ENCODE assay signal across 12 cellular contexts in the genomic region with DNA sequence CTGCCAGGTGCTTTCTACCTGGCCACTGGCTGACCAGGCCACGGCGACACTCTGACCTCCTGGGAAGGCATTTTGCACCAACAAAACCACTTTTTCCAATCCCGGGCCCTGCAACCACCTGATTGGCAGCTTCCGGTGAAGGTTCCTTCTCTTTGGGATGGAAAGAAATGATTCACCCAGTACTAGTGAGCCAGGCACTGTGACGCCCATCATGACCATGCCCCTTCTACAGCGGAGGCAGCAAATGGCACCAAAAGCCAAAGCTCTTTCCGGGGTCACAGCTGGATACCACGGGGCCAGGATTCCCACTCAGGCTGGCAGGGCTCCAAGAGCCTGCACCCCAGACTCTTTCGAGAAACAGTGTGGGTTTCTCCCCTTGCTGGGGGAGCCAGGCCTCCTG. TPM values are rescaled to one million over a fixed set of nuclear protein-coding genes. Genes with fewer than 3 reads are reported as not detected.
A peak's percentile ranks its signal among the peaks of the same experiment; 100 is the strongest.
DNase-seq lines count a peak whose midpoint lies in the region; ATAC-seq and TF ChIP-seq lines count a peak whose summit lies in the region.
"Had no signal": no experiment of that assay in that cellular context is flagged by ENCODE, and none has a peak within 500 bp of the region (broad histone marks: within the 10 kb centered on the region; RNA-seq: fewer than 3 reads in every experiment).

No MANE protein-coding gene starts in this region.

- H3K4me1 ChIP-seq in suprapubic skin, result peaks cover 76% of the 10 kb centered on the region
- peaks cover 0 to 33% of the 10 kb centered on the region in 2 donors for H3K4me1 ChIP-seq in adrenal gland (replicated peaks in 1 of 2)

- WGBS in suprapubic skin, result 70% methylated on average over 9 of the region's 9 CpGs
- WGBS in adrenal gland, 4 donors, result 79 to 83% (median 83%) methylated on average over 8 to 9 of the region's 9 CpGs

- H3K4me1 Mint-ChIP-seq in activated naive CD4-positive, alpha-beta T cell treated with anti-CD3 and anti-CD28 coated beads, Interleukin-2, amount 50 U/mL, for 24 hours, result peaks cover 54% of the 10 kb centered on the region

- intact Hi-C loops in adrenal gland (cut with DNase I), result loop anchor here in 1 of 2 donors (5.0 kb wide), 1 partner anchor 81 kb away; no protein-coding TSS in a partner anchor

- peaks cover 3% of the 10 kb centered on the region for H3K36me3 Mint-ChIP-seq in activated naive CD4-positive, alpha-beta T cell treated with anti-CD3 and anti-CD28 coated beads, Interleukin-2, amount 50 U/mL, for 24 hours
- H3K36me3 Mint-ChIP-seq in activated naive CD4-positive, alpha-beta T cell treated with anti-CD3 and anti-CD28 coated beads, Interleukin-2, amount 50 U/mL, for 72 hours, result peaks cover 15 to 21% of the 10 kb centered on the region in 2 donors

- no peaks in the 10 kb centered on the region for H3K9me3 Mint-ChIP-seq in activated naive CD4-positive, alpha-beta T cell treated with anti-CD3 and anti-CD28 coated beads, Interleukin-2, amount 50 U/mL, for 24 hours
- H3K9me3 Mint-ChIP-seq in activated naive CD4-positive, alpha-beta T cell treated with anti-CD3 and anti-CD28 coated beads, Interleukin-2, amount 50 U/mL, for 72 hours, result no peaks in the 10 kb centered on the region
- H3K9me3 Mint-ChIP-seq: H9 had no signal

- TF ChIP-seq CTCF in suprapubic skin (IDR thresholded peaks at IDR 0.05) (no peak), GM13977 (IDR thresholded peaks at IDR 0.05; ENCODE audit: extremely low read depth, insufficient read depth, missing control alignments) (no peak), adrenal gland (IDR thresholded peaks at IDR 0.05) (no peak)

- H3K27ac ChIP-seq in suprapubic skin (peak overlapping the region; percentile 84), adrenal gland (peak overlapping the region in 2 of 5 donors; percentile 83 to 91)

- ATAC-seq in activated naive CD4-positive, alpha-beta T cell treated with anti-CD3 and anti-CD28 coated beads, Interleukin-2, amount 50 U/mL, for 72 hours, result no peak
- no peak for ATAC-seq in HG02759 (IDR thresholded peaks at IDR 0.05; ENCODE audit: unreplicated experiment)

- H3K27me3 ChIP-seq in suprapubic skin (no peaks in the 10 kb centered on the region), adrenal gland (no peaks in the 10 kb centered on the region)

- H3K4me3 ChIP-seq in suprapubic skin (no peak overlapping the region), adrenal gland (no peak overlapping the region)

- H3K4me3 Mint-ChIP-seq in activated naive CD4-positive, alpha-beta T cell treated with anti-CD3 and anti-CD28 coated beads, Interleukin-2, amount 50 U/mL, for 24 hours, result peak overlapping the region; percentile 42

- TF ChIP-seq POLR2A in suprapubic skin (IDR thresholded peaks at IDR 0.05) (no peak), adrenal gland (IDR thresholded peaks at IDR 0.05) (no peak)

- H3K9me3 ChIP-seq in suprapubic skin (no peaks in the 10 kb centered on the region), adrenal gland (replicated peaks in 1 of 3) (no peaks in the 10 kb centered on the region)

- TF ChIP-seq EP300 in suprapubic skin (IDR thresholded peaks at IDR 0.05), result no peak

- H3K36me3 ChIP-seq in suprapubic skin (peaks cover 6% of the 10 kb centered on the region), adrenal gland (replicated peaks in 1 of 2) (no peaks in the 10 kb centered on the region)

- peak overlapping the region; percentile 82 for H3K27ac Mint-ChIP-seq in activated naive CD4-positive, alpha-beta T cell treated with anti-CD3 and anti-CD28 coated beads, Interleukin-2, amount 50 U/mL, for 24 hours
- H3K27ac Mint-ChIP-seq in activated naive CD4-positive, alpha-beta T cell treated with anti-CD3 and anti-CD28 coated beads, Interleukin-2, amount 50 U/mL, for 72 hours, result peak overlapping the region; percentile 100

- no peaks in the 10 kb centered on the region for H3K27me3 Mint-ChIP-seq in activated naive CD4-positive, alpha-beta T cell treated with anti-CD3 and anti-CD28 coated beads, Interleukin-2, amount 50 U/mL, for 24 hours

- in situ Hi-C loops in GM13977 (cut with MboI; ENCODE audit: low pct_unique_long_range_greater_than_20kb, low sequenced_read_pairs, unreplicated experiment), result no loop called here

- no peak for DNase-seq in activated naive CD4-positive, alpha-beta T cell treated with Interleukin-2 at 50 U/mL for 16 hours
- no peak for DNase-seq in activated naive CD4-positive, alpha-beta T cell treated with anti-CD3 and anti-CD28 coated beads, Interleukin-2, amount 50 U/mL, for 72 hours (ENCODE audit: low spot score in 2 of 2)
- DNase-seq in kidney tubule cell (ENCODE audit: low spot score) (peak; percentile 36), suprapubic skin (ENCODE audit: low spot score in 2 of 2) (no peak), GM13977 (ENCODE audit: low spot score) (no peak), adrenal gland (no peak)
- DNase-seq: H9; NCI-H526; stimulated activated CD4-positive, alpha-beta T cell treated with anti-CD3 and anti-CD28 coated beads, Interleukin-4, amount 100 ng/mL, for 24 hours; trophoblast cell had no signal

RNA-seq across cellular contexts. Expression of a gene that starts 4.7 kb away (rescaled TPM):
- 10 to 100 TPM; 76.4 to 85.5 TPM for total RNA-seq in activated naive CD4-positive, alpha-beta T cell treated with anti-CD3 and anti-CD28 coated beads, Interleukin-2, amount 50 U/mL, for 72 hours
- 100 to 1,000 TPM in 3 of 4 donors, 10 to 100 TPM in 1; 71.0 to 160 (median 114) TPM for total RNA-seq in suprapubic skin
- 10 to 100 TPM; 18.1 to 31.5 (median 25.7) TPM for total RNA-seq in adrenal gland
- 10 to 100 TPM in 1 of 3 donors, 1 to 10 TPM in 1, under 1 TPM in 1; 0.81 to 21.2 (median 6.2) TPM for polyA plus RNA-seq in adrenal gland

RNA-seq across cellular contexts. Expression of a gene that starts 58.3 kb away (rescaled TPM):
- total RNA-seq in activated naive CD4-positive, alpha-beta T cell treated with anti-CD3 and anti-CD28 coated beads, Interleukin-2, amount 50 U/mL, for 72 hours, result 10 to 100 TPM; 56.6 to 79.5 TPM
- total RNA-seq in suprapubic skin (10 to 100 TPM; 58.0 to 89.3 (median 75.0) TPM), adrenal gland (100 to 1,000 TPM in 1 of 8 donors, 10 to 100 TPM in 7; 48.4 to 107 (median 56.5) TPM)
- polyA plus RNA-seq in adrenal gland, result 10 to 100 TPM; 52.0 to 81.6 (median 77.0) TPM
